Comparison of ENCODE assay signal across 12 cellular contexts in the genomic region with DNA sequence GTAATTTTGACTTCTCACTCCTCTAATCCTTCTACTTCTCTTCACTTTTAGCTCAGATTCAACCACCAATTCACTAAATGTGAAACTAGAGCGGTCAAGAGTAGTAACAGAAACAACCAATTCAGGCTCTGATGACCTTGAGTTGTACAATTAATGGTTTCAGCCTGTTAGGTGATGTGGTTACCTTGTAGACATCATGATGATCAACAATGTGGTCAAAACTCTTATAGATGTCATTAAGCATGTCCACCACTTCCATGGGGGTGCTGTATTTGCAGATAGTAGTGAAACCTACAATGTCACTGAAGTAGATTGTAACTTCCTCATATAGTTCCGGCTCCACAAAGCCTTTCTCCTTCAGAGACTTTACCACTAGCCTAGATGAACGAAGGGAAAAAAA. TPM values are rescaled to one million over a fixed set of nuclear protein-coding genes. Genes with fewer than 3 reads are reported as not detected.
DNase-seq lines count a peak whose midpoint lies in the region; ATAC-seq and TF ChIP-seq lines count a peak whose summit lies in the region.
"Had no signal": no experiment of that assay in that cellular context is flagged by ENCODE, and none has a peak within 500 bp of the region (broad histone marks: within the 10 kb centered on the region; RNA-seq: fewer than 3 reads in every experiment).

No MANE protein-coding gene starts in this region.

- H3K27me3 ChIP-seq in MM.1S (replicated peaks; ENCODE audit: insufficient read depth, low read length) (no peaks in the 10 kb centered on the region), stomach (no peaks in the 10 kb centered on the region)

- no peaks in the 10 kb centered on the region for H3K9me2 ChIP-seq in MM.1S (replicated peaks; ENCODE audit: insufficient read depth, low read length)

- intact Hi-C loops in sciatic nerve (cut with DNase I) = no loop called here
- intact Hi-C loops in stomach (cut with DNase I; ENCODE audit: low total_unique reads) = no loop called here

- no peaks in the 10 kb centered on the region for H3F3A ChIP-seq in MM.1S (ENCODE audit: insufficient read depth, low read length)

- no peak for TF ChIP-seq EP300 in stomach (IDR thresholded peaks at IDR 0.05)

- H4K20me1 ChIP-seq in MM.1S (ENCODE audit: insufficient read depth, low read length) = no peaks in the 10 kb centered on the region

- H2AFZ ChIP-seq in MM.1S (ENCODE audit: low read length) = no peak overlapping the region

- H3K4me1 ChIP-seq in MM.1S (ENCODE audit: low read length) (no peaks in the 10 kb centered on the region), stomach (peaks cover 0 to 13% (median 6%) of the 10 kb centered on the region in 4 donors)

- peak; percentile 78 for ATAC-seq in GM19452 (IDR thresholded peaks at IDR 0.05; ENCODE audit: unreplicated experiment)
- peak; percentile 80 for ATAC-seq in HG02981 (IDR thresholded peaks at IDR 0.05; ENCODE audit: unreplicated experiment)
- no peak for ATAC-seq in sciatic nerve
- ATAC-seq: effector memory CD8-positive, alpha-beta T cell; PC-3 had no signal

- TF ChIP-seq POLR2A in stomach (IDR thresholded peaks at IDR 0.05) = no peak

- no peak for TF ChIP-seq CTCF in GM10266 (IDR thresholded peaks at IDR 0.05; ENCODE audit: control insufficient read depth, insufficient read depth, low read depth, missing control alignments)
- no peak for TF ChIP-seq CTCF in MM.1S (IDR thresholded peaks at IDR 0.05; ENCODE audit: low read length)
- TF ChIP-seq CTCF in stomach (IDR thresholded peaks at IDR 0.05) = no peak

- H3K4me2 ChIP-seq in MM.1S (ENCODE audit: low read depth, low read length) = no peak overlapping the region
- H3K4me2 ChIP-seq: KMS-11 had no signal

- peak; percentile 19 for DNase-seq in GM10266 (ENCODE audit: extremely low spot score)
- peak; percentile 36 for DNase-seq in NAMALWA (ENCODE audit: low spot score)
- no peak for DNase-seq in sciatic nerve (ENCODE audit: low spot score)
- DNase-seq in NCI-H2196 treated with DMSO at 0.1 percent for 48 hours (lab: John Stamatoyannopoulos, UW; ENCODE audit: unreplicated experiment) = no peak
- DNase-seq in MM.1S = no peak
- no peak for DNase-seq in stomach
- DNase-seq: activated CD4-positive, alpha-beta T cell treated with anti-CD3 and anti-CD28 coated beads, Interleukin-2, amount 50 U/mL, for 1 hour; effector memory CD8-positive, alpha-beta T cell; PC-3 had no signal

- H3K9me3 ChIP-seq in MM.1S (replicated peaks; ENCODE audit: insufficient read depth, low read length) (no peaks in the 10 kb centered on the region), stomach (no peaks in the 10 kb centered on the region)

- H3K4me3 ChIP-seq in MM.1S (ENCODE audit: low read length) (no peak overlapping the region), stomach (no peak overlapping the region)

- no peak overlapping the region for H3K27ac ChIP-seq in MM.1S (ENCODE audit: low read length)
- H3K27ac ChIP-seq in stomach = no peak overlapping the region
- H3K27ac ChIP-seq: KMS-11 had no signal

- WGBS in stomach, 5 donors = 76 to 90% (median 85%) methylated on average over 3 of the region's 3 CpGs

- no peak overlapping the region for H3K9ac ChIP-seq in MM.1S (ENCODE audit: low read length)
- H3K9ac ChIP-seq: KMS-11 had no signal

- H3K79me2 ChIP-seq in MM.1S (ENCODE audit: low read length) = no peaks in the 10 kb centered on the region

- H3K36me3 ChIP-seq in MM.1S (replicated peaks; ENCODE audit: insufficient read depth, low read length) = no peaks in the 10 kb centered on the region
- H3K36me3 ChIP-seq in stomach = no peaks in the 10 kb centered on the region

RNA-seq across cellular contexts. Expression of a gene that starts 54.1 kb away (rescaled TPM):
- total RNA-seq in sciatic nerve = 17.1 TPM
- 10 to 100 TPM in 2 of 5 donors, under 1 TPM in 1, not detected in 2; 0.87 to 38.2 (median 23.5) TPM for total RNA-seq in stomach
- 1 to 10 TPM; 4.7 to 9.5 (median 7.2) TPM for polyA plus RNA-seq in stomach

Comparison
In these comparisons a context has a peak if more than half of its experiments do, and no peak if none do; other contexts are left out.
1. DNase-seq: peak in GM10266 (single experiment) and NAMALWA (single experiment); none in sciatic nerve (single experiment), NCI-H2196 treated with DMSO at 0.1 percent for 48 hours (single experiment), MM.1S (single experiment) and stomach (single experiment).